ENCODE assay signal across 9 cellular contexts in genomic region chr1:29125237-29125641, GRCh38. TPM values are rescaled to one million over a fixed set of nuclear protein-coding genes. Genes with fewer than 3 reads are reported as not detected.
DNase-seq lines count a peak whose midpoint lies in the region; ATAC-seq and TF ChIP-seq lines count a peak whose summit lies in the region.
"Had no signal": no experiment of that assay in that cellular context is flagged by ENCODE, and none has a peak within 500 bp of the region (broad histone marks: within the 10 kb centered on the region; RNA-seq: fewer than 3 reads in every experiment).

No MANE protein-coding gene starts in this region.

- no peaks in the 10 kb centered on the region for H3K9me3 Mint-ChIP-seq in activated CD4-positive, alpha-beta T cell treated with anti-CD3 and anti-CD28 coated beads, Interleukin-2, amount 10 ng/mL, durations not matched to agents 24 days and 14 days

- no peak for TF ChIP-seq POLR2A in right lobe of liver (IDR thresholded peaks at IDR 0.05)

- DNase-seq in activated CD4-positive, alpha-beta T cell treated with anti-CD3 and anti-CD28 coated beads, Interleukin-2, amount 10 ng/mL, durations not matched to agents 24 days and 14 days: no peak
- no peak for DNase-seq in activated CD4-positive, alpha-beta T cell treated with anti-CD3 and anti-CD28 coated beads, Interleukin-2, amount 50 U/mL, for 4 hours
- DNase-seq in ascending aorta (ENCODE audit: low spot score in 2 of 2): no peak
- no peak for DNase-seq in right lobe of liver
- no peak for DNase-seq in thoracic aorta (ENCODE audit: low spot score)
- DNase-seq in germinal center (ENCODE audit: low spot score): no peak

- H3K27me3 ChIP-seq in ascending aorta (no peaks in the 10 kb centered on the region), right lobe of liver (no peaks in the 10 kb centered on the region), thoracic aorta (replicated peaks; ENCODE audit: insufficient read depth) (no peaks in the 10 kb centered on the region)

- H3K4me3 Mint-ChIP-seq in activated CD4-positive, alpha-beta T cell treated with anti-CD3 and anti-CD28 coated beads, Interleukin-2, amount 10 ng/mL, durations not matched to agents 24 days and 14 days: peak overlapping the region; percentile 80

- H3K4me1 ChIP-seq in ascending aorta (peaks cover 3 to 22% of the 10 kb centered on the region in 2 donors), right lobe of liver (peaks cover 0 to 25% (median 4%) of the 10 kb centered on the region in 4 donors), thoracic aorta (ENCODE audit: control insufficient read depth in 1 of 2, low read depth in 2 of 2) (peaks cover 6 to 35% of the 10 kb centered on the region in 2 donors)
- H3K4me1 ChIP-seq: BE2C had no signal

- peak overlapping the region; percentile 83 to 94 for H3K4me3 ChIP-seq in ascending aorta
- H3K4me3 ChIP-seq in right lobe of liver: peak overlapping the region in 2 of 3 donors; percentile 64 to 66
- H3K4me3 ChIP-seq in thoracic aorta: peak overlapping the region; percentile 97

- ATAC-seq in right lobe of liver (no peak), thoracic aorta (ENCODE audit: insufficient number of reproducible peaks, low FRiP score, low read depth) (no peak), HG03460 (IDR thresholded peaks at IDR 0.05; ENCODE audit: unreplicated experiment) (no peak), HG03432 (IDR thresholded peaks at IDR 0.05; ENCODE audit: unreplicated experiment) (no peak)

- H3K9me3 ChIP-seq in ascending aorta (no peaks in the 10 kb centered on the region), right lobe of liver (no peaks in the 10 kb centered on the region), thoracic aorta (no peaks in the 10 kb centered on the region)
- H3K9me3 ChIP-seq: BE2C had no signal

- H3K27me3 Mint-ChIP-seq in activated CD4-positive, alpha-beta T cell treated with anti-CD3 and anti-CD28 coated beads, Interleukin-2, amount 10 ng/mL, durations not matched to agents 24 days and 14 days: peaks cover 19% of the 10 kb centered on the region

- peaks cover 2% of the 10 kb centered on the region for H3K36me3 Mint-ChIP-seq in activated CD4-positive, alpha-beta T cell treated with anti-CD3 and anti-CD28 coated beads, Interleukin-2, amount 10 ng/mL, durations not matched to agents 24 days and 14 days (ENCODE audit: low read depth)

- H3K27ac Mint-ChIP-seq in activated CD4-positive, alpha-beta T cell treated with anti-CD3 and anti-CD28 coated beads, Interleukin-2, amount 10 ng/mL, durations not matched to agents 24 days and 14 days: peak overlapping the region; percentile 77

- 80% methylated on average over 13 of the region's 14 CpGs for WGBS in right lobe of liver (ENCODE audit: insufficient coverage, low coverage, low lambda C conversion rate, missing lambda C conversion rate)

- no peak for TF ChIP-seq CTCF in ascending aorta (IDR thresholded peaks at IDR 0.05)
- no peak for TF ChIP-seq CTCF in right lobe of liver (IDR thresholded peaks at IDR 0.05)
- TF ChIP-seq CTCF in thoracic aorta (IDR thresholded peaks at IDR 0.05): no peak

- intact Hi-C loops in activated CD4-positive, alpha-beta T cell treated with anti-CD3 and anti-CD28 coated beads, Interleukin-2, amount 10 ng/mL, durations not matched to agents 24 days and 14 days (cut with micrococcal nuclease): loop anchor here (10.0 kb wide), 1 partner anchor 60 kb away; no protein-coding TSS in a partner anchor
- intact Hi-C loops in ascending aorta (cut with DNase I) (loop anchor here (2.0 to 10.0 kb wide), 7 partner anchors 78 to 1760 kb away; partner anchors contain the start of genes EPB41, MAP3K6, RNU11 and YTHDF2), right lobe of liver (cut with DNase I) (no loop called here)

- no peaks in the 10 kb centered on the region for H3K36me3 ChIP-seq in ascending aorta
- no peaks in the 10 kb centered on the region for H3K36me3 ChIP-seq in right lobe of liver
- no peaks in the 10 kb centered on the region for H3K36me3 ChIP-seq in thoracic aorta
- H3K36me3 ChIP-seq: BE2C had no signal

- H3K4me1 Mint-ChIP-seq in activated CD4-positive, alpha-beta T cell treated with anti-CD3 and anti-CD28 coated beads, Interleukin-2, amount 10 ng/mL, durations not matched to agents 24 days and 14 days: peaks cover 6% of the 10 kb centered on the region

- peak overlapping the region; percentile 99 for H3K27ac ChIP-seq in ascending aorta
- peak overlapping the region; percentile 51 to 75 (median 68) for H3K27ac ChIP-seq in right lobe of liver
- H3K27ac ChIP-seq in thoracic aorta: peak overlapping the region; percentile 100

RNA-seq across cellular contexts. Expression of gene TMEM200B, which starts 1.5 kb away (rescaled TPM):
- 0.66 and 0.72 TPM in 2 replicates for total RNA-seq in activated CD4-positive, alpha-beta T cell treated with anti-CD3 and anti-CD28 coated beads, Interleukin-2, amount 10 ng/mL, durations not matched to agents 24 days and 14 days
- 18.5 TPM for total RNA-seq in ascending aorta
- total RNA-seq in right lobe of liver: 1 to 10 TPM in 4 of 6 experiments, under 1 TPM in 2; 0.83 to 4.5 (median 1.4) TPM
- total RNA-seq in thoracic aorta: 10 to 100 TPM; 20.8 to 31.4 TPM

RNA-seq across cellular contexts. Expression of gene SRSF4, which starts 56.5 kb away (rescaled TPM):
- 138 and 141 TPM in 2 replicates for total RNA-seq in activated CD4-positive, alpha-beta T cell treated with anti-CD3 and anti-CD28 coated beads, Interleukin-2, amount 10 ng/mL, durations not matched to agents 24 days and 14 days
- total RNA-seq in ascending aorta (49.1 TPM), right lobe of liver (10 to 100 TPM; 25.6 to 42.1 (median 33.0) TPM), thoracic aorta (10 to 100 TPM; 52.5 to 96.4 TPM)

Comparison
In these comparisons a context has a peak if more than half of its experiments do, and no peak if none do; other contexts are left out.
1. intact Hi-C loops: an anchor here in activated CD4-positive, alpha-beta T cell treated with anti-CD3 and anti-CD28 coated beads, Interleukin-2, amount 10 ng/mL, durations not matched to agents 24 days and 14 days (10.0 kb wide) and ascending aorta (2.0 to 10.0 kb wide); none called in right lobe of liver.